ENCODE assay signal across 16 cellular contexts in genomic region chr5:172086312-172086975, GRCh38.
A peak's percentile ranks its signal among the peaks of the same experiment; 100 is the strongest.
DNase-seq lines count a peak whose midpoint lies in the region; ATAC-seq, FAIRE-seq and TF ChIP-seq lines count a peak whose summit lies in the region.
"Had no signal": no experiment of that assay in that cellular context is flagged by ENCODE, and none has a peak within 500 bp of the region (broad histone marks: within the 10 kb centered on the region; RNA-seq: fewer than 3 reads in every experiment).

No MANE protein-coding gene starts in this region.

- no peak for TF ChIP-seq EP300 in GM12878 (IDR thresholded peaks at IDR 0.05; ENCODE audit: borderline replicate concordance in 1 of 2, control insufficient read depth in 1 of 2, low read depth in 2 of 2, low read length in 2 of 2)

- CTCF ChIA-PET in CD8-positive, alpha-beta T cell (lab: Charles Lee), result interaction anchor here (0.6 kb wide), 1 partner anchor 53 kb away, joined by 3 read pairs; no protein-coding TSS in a partner anchor
- CTCF ChIA-PET in GM12878 (lab: Yijun Ruan, JAX), result no interaction called here

- BruUV-seq in GM12878 (replicated peaks; lab: Mats Ljungman, UMichigan), result no TSS peak

- DNase-seq in CD8-positive, alpha-beta T cell, result no peak
- DNase-seq in H7 (peak; percentile 48), GM12878 (ENCODE audit: low read depth, low spot score) (no peak), COLO829 (ENCODE audit: low spot score) (no peak)
- no peak for DNase-seq in naive thymus-derived CD8-positive, alpha-beta T cell
- DNase-seq in activated CD4-positive, CD25-positive, alpha-beta regulatory T cell (lab: John Stamatoyannopoulos, UW), result no peak
- DNase-seq: activated T-cell treated with anti-CD3 and anti-CD28 coated beads, Interleukin-2, amount 50 U/mL, for 1 hour; C1 segment of cervical spinal cord; head of caudate nucleus; kidney glomerular epithelial cell had no signal

- no peak overlapping the region for H3K4me3 Mint-ChIP-seq in CD8-positive, alpha-beta T cell
- H3K4me3 Mint-ChIP-seq in naive thymus-derived CD8-positive, alpha-beta T cell, result peak overlapping the region in 1 of 10 donors; percentile 45
- H3K4me3 Mint-ChIP-seq: neural crest cell had no signal

- no peak overlapping the region for H3K4me2 ChIP-seq in GM12878 (ENCODE audit: control insufficient read depth, insufficient read depth)

- 88% methylated on average over 12 of the region's 12 CpGs for WGBS in GM12878 (ENCODE audit: insufficient coverage, insufficient replicate concordance, low lambda C conversion rate, missing lambda C conversion rate)

- ATAC-seq in CD8-positive, alpha-beta T cell, result no peak
- ATAC-seq in GM12878 (peak; percentile 32), GM21529 (IDR thresholded peaks at IDR 0.05; ENCODE audit: unreplicated experiment) (no peak), GM18907 (IDR thresholded peaks at IDR 0.05; ENCODE audit: unreplicated experiment) (no peak)
- ATAC-seq in naive thymus-derived CD8-positive, alpha-beta T cell, result peak in 1 of 2 donors; percentile 15

- TF ChIP-seq POLR2A in GM12878 (IDR thresholded peaks at IDR 0.05; ENCODE audit: low read depth, low read length), result no peak

- no peaks in the 10 kb centered on the region for H3K4me1 Mint-ChIP-seq in CD8-positive, alpha-beta T cell (ENCODE audit: low read depth)
- H3K4me1 Mint-ChIP-seq in naive thymus-derived CD8-positive, alpha-beta T cell, result peaks cover 0 to 16% (median 8%) of the 10 kb centered on the region in 4 donors
- H3K4me1 Mint-ChIP-seq: neural crest cell had no signal

- H3K79me2 ChIP-seq in GM12878 (ENCODE audit: control insufficient read depth, insufficient read depth, low read length), result no peaks in the 10 kb centered on the region

- H3K27me3 Mint-ChIP-seq in CD8-positive, alpha-beta T cell (ENCODE audit: low read depth), result no peaks in the 10 kb centered on the region
- H3K27me3 Mint-ChIP-seq in naive thymus-derived CD8-positive, alpha-beta T cell, result no peaks in the 10 kb centered on the region

- H3K9ac ChIP-seq in GM12878 (ENCODE audit: control insufficient read depth, insufficient read depth, low read length), result no peak overlapping the region

- H2AFZ ChIP-seq in GM12878 (ENCODE audit: control insufficient read depth, low read depth, low read length), result no peak overlapping the region

- POLR2A ChIA-PET in CD8-positive, alpha-beta T cell (lab: Charles Lee), result no interaction called here
- POLR2A ChIA-PET in GM12878 (lab: Charles Lee), result no interaction called here
- POLR2A ChIA-PET in naive thymus-derived CD8-positive, alpha-beta T cell (lab: Charles Lee), result interaction anchor here (0.7 kb wide), 1 partner anchor 137 kb away, joined by 3 read pairs; no protein-coding TSS in a partner anchor

- no peaks in the 10 kb centered on the region for H3K27me3 ChIP-seq in CD8-positive, alpha-beta T cell (ENCODE audit: insufficient read depth, low read length)
- H3K27me3 ChIP-seq in H7 (ENCODE audit: control insufficient read depth, insufficient read depth, low read length), result no peaks in the 10 kb centered on the region
- H3K27me3 ChIP-seq in GM12878 (replicated peaks in 1 of 2; ENCODE audit: control insufficient read depth in 2 of 2, insufficient read depth in 2 of 2, low read length in 1 of 2), result no peaks in the 10 kb centered on the region
- H3K27me3 ChIP-seq: SJCRH30 had no signal

- RAD21 ChIA-PET in GM12878 (lab: Charles Lee; ENCODE audit: unreplicated experiment), result no interaction called here

- no peak overlapping the region for H3K4me3 ChIP-seq in CD8-positive, alpha-beta T cell (ENCODE audit: low read depth, low read length)
- H3K4me3 ChIP-seq in H7 (ENCODE audit: insufficient read depth, low read depth, low read length) (no peak overlapping the region), GM12878 (no peak overlapping the region)
- H3K4me3 ChIP-seq: SJCRH30 had no signal

- peaks cover 53% of the 10 kb centered on the region for H3K36me3 Mint-ChIP-seq in CD8-positive, alpha-beta T cell
- peaks cover 0 to 68% (median 2%) of the 10 kb centered on the region in 3 donors for H3K36me3 Mint-ChIP-seq in naive thymus-derived CD8-positive, alpha-beta T cell

- intact Hi-C loops in CD8-positive, alpha-beta T cell (cut with DNase I, micrococcal nuclease), result no loop called here
- intact Hi-C loops in GM12878 (cut with micrococcal nuclease; ENCODE audit: unreplicated experiment), result no loop called here

- no peak for TF ChIP-seq CTCF in CD8-positive, alpha-beta T cell (IDR thresholded peaks at IDR 0.05)
- no peak for TF ChIP-seq CTCF in GM12878 (IDR thresholded peaks at IDR 0.05 in 2 of 3, conservative IDR thresholded peaks at IDR 0.05 in 1 of 3; ENCODE audit: control insufficient read depth in 2 of 3, extremely low read depth in 1 of 3, insufficient read depth in 1 of 3, low read depth in 3 of 3, low read length in 3 of 3)

- no peak for TF ChIP-seq RAD21 in GM12878 (IDR thresholded peaks at IDR 0.05; ENCODE audit: insufficient read depth, low read depth, low read length)

- no peak overlapping the region for H3K27ac ChIP-seq in CD8-positive, alpha-beta T cell (ENCODE audit: low read depth, low read length)
- H3K27ac ChIP-seq in GM12878 (ENCODE audit: control insufficient read depth, insufficient read depth), result no peak overlapping the region
- H3K27ac ChIP-seq: SJCRH30 had no signal

- H3K4me1 ChIP-seq in CD8-positive, alpha-beta T cell (ENCODE audit: insufficient read depth, low read length), result no peaks in the 10 kb centered on the region
- no peaks in the 10 kb centered on the region for H3K4me1 ChIP-seq in GM12878 (ENCODE audit: control insufficient read depth, insufficient read depth, low read length)

- FAIRE-seq in GM12878 (lab: Jason Lieb, UNC), result no peak
- FAIRE-seq: bronchial epithelial cell, HTR-8/SVneo had no signal

- in situ Hi-C loops in GM12878 (cut with MboI), result no loop called here

- H3K36me3 ChIP-seq in CD8-positive, alpha-beta T cell (ENCODE audit: insufficient read depth, low read length), result peaks cover 39% of the 10 kb centered on the region
- peaks cover 2% of the 10 kb centered on the region for H3K36me3 ChIP-seq in H7 (replicated peaks; ENCODE audit: control insufficient read depth, insufficient read depth, low read length)
- peaks cover 2 to 21% of the 10 kb centered on the region in 2 experiments; a peak in 3 of 4 replicates for H3K36me3 ChIP-seq in GM12878 (ENCODE audit: control insufficient read depth in 2 of 2, insufficient read depth in 2 of 2, low read length in 1 of 2)
- H3K36me3 ChIP-seq: SJCRH30 had no signal

- H3K27ac Mint-ChIP-seq in CD8-positive, alpha-beta T cell, result peak overlapping the region; percentile 83
- H3K27ac Mint-ChIP-seq in naive thymus-derived CD8-positive, alpha-beta T cell, result peak overlapping the region in 9 of 10 donors; percentile 55 to 92 (median 67)

- no peaks in the 10 kb centered on the region for H4K20me1 ChIP-seq in GM12878 (ENCODE audit: control insufficient read depth, insufficient read depth)

- no peaks in the 10 kb centered on the region for H3K9me3 Mint-ChIP-seq in CD8-positive, alpha-beta T cell
- no peaks in the 10 kb centered on the region for H3K9me3 Mint-ChIP-seq in naive thymus-derived CD8-positive, alpha-beta T cell

- no peaks in the 10 kb centered on the region for H3K9me3 ChIP-seq in CD8-positive, alpha-beta T cell (ENCODE audit: low read length)
- no peaks in the 10 kb centered on the region for H3K9me3 ChIP-seq in GM12878 (replicated peaks; ENCODE audit: control insufficient read depth, insufficient read depth, low read length)
- H3K9me3 ChIP-seq: SJCRH30 had no signal

- SMC1A ChIA-PET in GM12878 (lab: Charles Lee; ENCODE audit: uncharacterized antibody, unreplicated experiment), result no interaction called here

TF ChIP-seq in GM12878, 131 proteins besides CTCF, POLR2A, EP300 and RAD21:
- TF ChIP-seq NBN (IDR thresholded peaks at IDR 0.05) (no peak), BCL3 (IDR thresholded peaks at IDR 0.05; ENCODE audit: borderline replicate concordance, insufficient read depth, low read depth, low read length, poor library complexity, severe bottlenecking) (peak; percentile 37), NR2F1 (conservative IDR thresholded peaks at IDR 0.05) (0 out of 2 replicates have a peak, but pooled peaks have one; percentile 24)
